Comparison of ENCODE assay signal across 8 cellular contexts in the genomic region with DNA sequence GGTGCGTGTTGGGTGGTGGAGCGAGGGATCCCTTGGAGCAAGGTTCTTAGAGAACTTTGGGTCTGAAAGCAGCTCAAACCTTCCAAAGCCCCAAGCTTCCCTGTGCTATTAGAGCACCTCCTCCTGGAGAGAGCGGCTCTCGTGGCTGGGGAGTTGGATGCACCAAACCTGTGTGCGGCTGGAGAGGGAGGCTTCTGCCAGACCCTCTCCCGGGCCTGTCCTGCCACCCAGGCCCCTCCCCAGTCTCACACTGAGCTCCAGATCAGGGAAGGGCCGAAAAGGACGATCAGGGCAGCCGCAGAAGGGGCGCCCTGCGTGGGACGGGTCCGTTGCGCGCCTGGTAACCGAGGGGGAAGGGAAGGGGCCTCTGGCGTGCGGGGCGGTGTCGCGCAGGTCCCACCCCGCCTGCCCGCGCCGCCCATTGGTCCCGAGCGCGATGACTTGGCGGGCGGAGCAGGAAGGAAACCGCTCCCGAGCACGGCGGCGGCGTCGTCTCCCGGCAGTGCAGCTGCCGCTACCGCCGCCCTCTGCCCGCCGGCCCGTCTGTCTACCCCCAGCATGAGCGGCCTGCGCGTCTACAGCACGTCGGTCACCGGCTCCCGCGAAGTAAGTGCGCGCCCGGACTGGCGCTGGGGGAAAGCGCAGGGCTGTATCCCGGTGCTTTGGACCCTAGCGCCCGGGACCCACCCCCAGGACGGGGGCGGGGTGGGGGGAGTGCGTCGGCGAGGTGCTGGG. TPM values are rescaled to one million over a fixed set of nuclear protein-coding genes. Genes with fewer than 3 reads are reported as not detected.
DNase-seq lines count a peak whose midpoint lies in the region; ATAC-seq lines count a peak whose summit lies in the region.

A gene (plus strand): TSS at position 489 of the 735 bp plus-strand sequence. CDS start 70 bp downstream, at position 559.

- peak; percentile 93 for DNase-seq in Ammon's horn (ENCODE audit: low spot score)
- DNase-seq in NCI-H82 treated with DMSO at 0.1 percent for 48 hours (lab: John Stamatoyannopoulos, UW; ENCODE audit: unreplicated experiment), result peak; percentile 68
- peak; percentile 63 to 73 for DNase-seq in activated CD8-positive, alpha-beta memory T cell treated with anti-CD3 and anti-CD28 coated beads for 1 hour (ENCODE audit: extremely low read depth in 1 of 2, low read depth in 1 of 2)
- peak; percentile 84 for DNase-seq in effector CD4-positive, alpha-beta T cell
- peak; percentile 88 to 89 for DNase-seq in lung microvascular endothelial cell (ENCODE audit: low read depth in 2 of 2)
- peak in 2 of 3 experiments; percentile 68 to 70 for DNase-seq in stimulated activated CD4-positive, alpha-beta T cell treated with anti-CD3 and anti-CD28 coated beads, TNF-alpha, amount 100 ng/mL, for 4 hours (ENCODE audit: low read depth in 3 of 3)

- ATAC-seq in GM19035 (IDR thresholded peaks at IDR 0.05; ENCODE audit: unreplicated experiment) (peak; percentile 69), HG03432 (IDR thresholded peaks at IDR 0.05; ENCODE audit: unreplicated experiment) (peak; percentile 81)

RNA-seq across cellular contexts. Expression of the gene that starts here (rescaled TPM):
- total RNA-seq in lung microvascular endothelial cell, result 16.5 and 17.4 TPM in 2 replicates

Comparison
In these comparisons a context has a peak if more than half of its experiments do, and no peak if none do; other contexts are left out.
1. Peak in every context shown above with its lines: DNase-seq and ATAC-seq.